In genomic region chr10:1058017-1058416, GRCh38 we compare ENCODE assay signal across 9 cellular contexts. TPM values are rescaled to one million over a fixed set of nuclear protein-coding genes. Genes with fewer than 3 reads are reported as not detected.
DNase-seq lines count a peak whose midpoint lies in the region; ATAC-seq and TF ChIP-seq lines count a peak whose summit lies in the region.
"Had no signal": no experiment of that assay in that cellular context is flagged by ENCODE, and none has a peak within 500 bp of the region (broad histone marks: within the 10 kb centered on the region; RNA-seq: fewer than 3 reads in every experiment).

No MANE protein-coding gene starts in this region.

- H3K27ac ChIP-seq in C4-2B, result peak overlapping the region; percentile 23; the same call in 1 of the 2 replicates

- TF ChIP-seq CTCF in C4-2B (conservative IDR thresholded peaks at IDR 0.05) (no peak), brain (conservative IDR thresholded peaks at IDR 0.05) (no peak), mesothelial cell of epicardium (IDR thresholded peaks at IDR 0.05; ENCODE audit: unreplicated experiment) (no peak)

- H3K4me3 Mint-ChIP-seq in brain, result peak overlapping the region; percentile 91 to 97 (median 93)
- H3K4me3 Mint-ChIP-seq in mesothelial cell of epicardium, result peak overlapping the region; percentile 94

- no peaks in the 10 kb centered on the region for H3K9me3 Mint-ChIP-seq in brain
- no peaks in the 10 kb centered on the region for H3K9me3 Mint-ChIP-seq in mesothelial cell of epicardium

- H3K27ac Mint-ChIP-seq in brain, result peak overlapping the region in 4 of 5 experiments; percentile 80 to 96 (median 92)
- H3K27ac Mint-ChIP-seq in mesothelial cell of epicardium, result peak overlapping the region; percentile 85

- H3K36me3 Mint-ChIP-seq in brain, result peaks cover 20% of the 10 kb centered on the region
- H3K36me3 Mint-ChIP-seq in mesothelial cell of epicardium, result no peaks in the 10 kb centered on the region

- peaks cover 12% of the 10 kb centered on the region for H3K27me3 Mint-ChIP-seq in brain
- H3K27me3 Mint-ChIP-seq in mesothelial cell of epicardium (ENCODE audit: low read depth), result no peaks in the 10 kb centered on the region

- peaks cover 65% of the 10 kb centered on the region for H3K4me1 Mint-ChIP-seq in brain
- H3K4me1 Mint-ChIP-seq in mesothelial cell of epicardium, result peaks cover 49% of the 10 kb centered on the region

- ATAC-seq in HG03354 (IDR thresholded peaks at IDR 0.05; ENCODE audit: poor library complexity, severe bottlenecking, unreplicated experiment), result no peak

- peak overlapping the region; percentile 89 for H3K4me3 ChIP-seq in Jurkat, Clone E6-1 (ENCODE audit: low read length)

- DNase-seq in Jurkat, Clone E6-1 (ENCODE audit: low read depth, low spot score), result no peak
- no peak for DNase-seq in mesothelial cell of epicardium (ENCODE audit: low spot score in 2 of 2, unreplicated experiment in 2 of 2)
- no peak for DNase-seq in stimulated activated CD4-positive, alpha-beta T cell treated with anti-CD3 and anti-CD28 coated beads, Interleukin-4, amount 100 ng/mL, for 1 hour
- DNase-seq in HuH-7 (ENCODE audit: low spot score), result no peak
- no peak for DNase-seq in NK-92 treated with Interleukin-12 subunit alpha and Interleukin-12 subunit beta, amount 100 ng/mL, for 24 hours (lab: John Stamatoyannopoulos, UW)
- DNase-seq: NCI-H524 treated with DMSO at 0.1 percent for 48 hours had no signal

RNA-seq across cellular contexts. Expression of gene WDR37, which starts 1.8 kb away (rescaled TPM):
- polyA plus RNA-seq in Jurkat, Clone E6-1 (2012; ENCODE audit: insufficient read depth, insufficient read length), result 9.0 TPM
- 7.2 TPM for polyA plus RNA-seq in brain (ENCODE audit: insufficient read depth, low read depth, low replicate concordance)
- 20.3 to 21.1 TPM (median 20.8 TPM) in 3 replicates for total RNA-seq in mesothelial cell of epicardium

RNA-seq across cellular contexts. Expression of gene IDI1, which starts 9.1 kb away (rescaled TPM):
- 72.8 TPM for polyA plus RNA-seq in Jurkat, Clone E6-1 (2012; ENCODE audit: insufficient read depth, insufficient read length)
- 34.8 TPM for polyA plus RNA-seq in brain (ENCODE audit: insufficient read depth, low read depth, low replicate concordance)
- 41.4 to 47.6 TPM (median 42.9 TPM) in 3 replicates for total RNA-seq in mesothelial cell of epicardium

RNA-seq across cellular contexts. Expression of gene IDI2, which starts 32.4 kb away (rescaled TPM):
- polyA plus RNA-seq in Jurkat, Clone E6-1 (2012; ENCODE audit: insufficient read depth, insufficient read length), result not detected
- polyA plus RNA-seq in brain (ENCODE audit: insufficient read depth, low read depth, low replicate concordance), result not detected
- total RNA-seq in mesothelial cell of epicardium, result not detected in 3 replicates
